In genomic region chr12:120336392-120336791, GRCh38 we compare ENCODE assay signal across 11 cellular contexts. TPM values are rescaled to one million over a fixed set of nuclear protein-coding genes. Genes with fewer than 3 reads are reported as not detected.
"Had no signal": no experiment of that assay in that cellular context is flagged by ENCODE, and none has a peak within 500 bp of the region (broad histone marks: within the 10 kb centered on the region; RNA-seq: fewer than 3 reads in every experiment).

No MANE protein-coding gene starts in this region.

RNA-seq across cellular contexts. Expression of gene PLA2G1B, which starts 8.8 kb away (rescaled TPM):
- total RNA-seq: stomach, subcutaneous adipose tissue, suprapubic skin, thoracic aorta, thyroid gland, transverse colon, ureter, uterus, vagina had no signal

RNA-seq across cellular contexts. Expression of gene MSI1, which starts 32.6 kb away (rescaled TPM):
- total RNA-seq: subcutaneous adipose tissue had no signal

RNA-seq across cellular contexts. Expression of gene SIRT4, which starts 34.3 kb away (rescaled TPM):
- total RNA-seq: ureter, vagina had no signal

RNA-seq across cellular contexts. Expression of gene RNU4-1, which starts 43.4 kb away (rescaled TPM):
- total RNA-seq: suprapubic skin, thoracic aorta had no signal
- polyA plus RNA-seq: stomach, thymus, urinary bladder had no signal

RNA-seq across cellular contexts. Expression of gene RNU4-2, which starts 44.7 kb away (rescaled TPM):
- polyA plus RNA-seq: stomach, thymus, urinary bladder had no signal
